Comparison of ENCODE assay signal across 9 cellular contexts in the genomic region with DNA sequence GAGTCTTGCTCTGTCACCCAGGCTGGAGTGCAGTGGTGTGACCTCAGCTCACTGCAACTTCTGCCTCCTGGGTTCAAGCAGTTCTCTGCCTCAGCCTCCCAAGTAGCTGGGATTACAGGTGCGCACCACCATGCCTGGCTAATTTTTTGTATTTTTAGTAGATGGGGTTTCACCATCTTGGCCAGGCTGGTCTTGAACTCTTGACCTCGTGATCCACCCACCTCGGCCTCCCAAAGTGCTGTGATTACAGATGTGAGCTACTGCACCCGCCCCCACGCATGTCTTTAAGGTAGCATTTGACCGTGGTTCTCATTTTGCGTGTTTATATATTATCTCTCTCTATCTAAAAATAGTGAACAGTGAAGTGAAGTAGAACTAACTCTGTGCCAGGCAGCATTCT. TPM values are rescaled to one million over a fixed set of nuclear protein-coding genes. Genes with fewer than 3 reads are reported as not detected.
DNase-seq lines count a peak whose midpoint lies in the region; ATAC-seq lines count a peak whose summit lies in the region.
"Not testable (repeated sequence)": the region's sequence is repeated elsewhere in the genome, so short reads cannot be mapped to it uniquely, and the experiment has no call there.
"Had no signal": no experiment of that assay in that cellular context is flagged by ENCODE, and none has a peak within 500 bp of the region (broad histone marks: within the 10 kb centered on the region; RNA-seq: fewer than 3 reads in every experiment).

No MANE protein-coding gene starts in this region.

- not testable (repeated sequence) for H3K27me3 Mint-ChIP-seq in CD8-positive, alpha-beta memory T cell; T-cell; activated CD4-positive, alpha-beta memory T cell treated with anti-CD3 and anti-CD28 coated beads, Interleukin-2, amount 10 ng/mL, durations not matched to agents 7 days and 5 days; activated naive CD4-positive, alpha-beta T cell treated with anti-CD3 and anti-CD28 coated beads, Interleukin-2, amount 10 ng/mL, durations not matched to agents 7 days and 5 days; central memory CD8-positive, alpha-beta T cell; natural killer cell treated with Interleukin-12 subunit alpha and Interleukin-12 subunit beta and Interleukin-15 and Interleukin-18, amount 100 ng/mL, for 72 hours; stimulated activated naive B cell treated with anti-CD40 and anti-IgM and Interleukin-4, amounts not matched to agents 10 μg/mL and 1 μg/mL and 100 μg/mL, for 72 hours

- H3K4me3 ChIP-seq in CD8-positive, alpha-beta memory T cell (ENCODE audit: low read length), result not testable (repeated sequence)

- H3K36me3 Mint-ChIP-seq in CD8-positive, alpha-beta memory T cell, result peaks cover 4 to 63% (median 12%) of the 10 kb centered on the region in 3 donors
- peaks cover 34% of the 10 kb centered on the region for H3K36me3 Mint-ChIP-seq in T-cell
- peaks cover 64% of the 10 kb centered on the region for H3K36me3 Mint-ChIP-seq in activated CD4-positive, alpha-beta memory T cell treated with anti-CD3 and anti-CD28 coated beads, Interleukin-2, amount 10 ng/mL, durations not matched to agents 7 days and 5 days (ENCODE audit: low read depth)
- peaks cover 49% of the 10 kb centered on the region for H3K36me3 Mint-ChIP-seq in activated naive CD4-positive, alpha-beta T cell treated with anti-CD3 and anti-CD28 coated beads, Interleukin-2, amount 10 ng/mL, durations not matched to agents 7 days and 5 days
- peaks cover 61% of the 10 kb centered on the region for H3K36me3 Mint-ChIP-seq in central memory CD8-positive, alpha-beta T cell (ENCODE audit: insufficient read depth)
- H3K36me3 Mint-ChIP-seq in natural killer cell treated with Interleukin-12 subunit alpha and Interleukin-12 subunit beta and Interleukin-15 and Interleukin-18, amount 100 ng/mL, for 72 hours, result peaks cover 35% of the 10 kb centered on the region
- peaks cover 32 to 48% of the 10 kb centered on the region in 2 donors for H3K36me3 Mint-ChIP-seq in stimulated activated naive B cell treated with anti-CD40 and anti-IgM and Interleukin-4, amounts not matched to agents 10 μg/mL and 1 μg/mL and 100 μg/mL, for 72 hours

- H3K27ac Mint-ChIP-seq in CD8-positive, alpha-beta memory T cell, result peak overlapping the region in 7 of 8 donors; percentile 39 to 98 (median 76)
- peak overlapping the region in 1 of 2 donors; percentile 34 for H3K27ac Mint-ChIP-seq in T-cell
- H3K27ac Mint-ChIP-seq in activated CD4-positive, alpha-beta memory T cell treated with anti-CD3 and anti-CD28 coated beads, Interleukin-2, amount 10 ng/mL, durations not matched to agents 7 days and 5 days, result peak overlapping the region; percentile 67
- H3K27ac Mint-ChIP-seq in activated naive CD4-positive, alpha-beta T cell treated with anti-CD3 and anti-CD28 coated beads, Interleukin-2, amount 10 ng/mL, durations not matched to agents 7 days and 5 days, result peak overlapping the region; percentile 45
- peak overlapping the region; percentile 99 for H3K27ac Mint-ChIP-seq in central memory CD8-positive, alpha-beta T cell (ENCODE audit: low read depth)
- H3K27ac Mint-ChIP-seq in natural killer cell treated with Interleukin-12 subunit alpha and Interleukin-12 subunit beta and Interleukin-15 and Interleukin-18, amount 100 ng/mL, for 72 hours, result peak overlapping the region; percentile 94 to 96
- H3K27ac Mint-ChIP-seq in stimulated activated naive B cell treated with anti-CD40 and anti-IgM and Interleukin-4, amounts not matched to agents 10 μg/mL and 1 μg/mL and 100 μg/mL, for 72 hours, result peak overlapping the region; percentile 81

- POLR2A ChIA-PET in CD8-positive, alpha-beta memory T cell (lab: Charles Lee), result interaction anchor here (0.6 kb wide), 1 partner anchor 557 kb away, joined by 15 read pairs; no protein-coding TSS in a partner anchor
- POLR2A ChIA-PET in T-cell (lab: Charles Lee); activated CD4-positive, alpha-beta memory T cell treated with anti-CD3 and anti-CD28 coated beads, Interleukin-2, amount 10 ng/mL, durations not matched to agents 7 days and 5 days (lab: Charles Lee): not testable (repeated sequence)

- H3K4me1 Mint-ChIP-seq in CD8-positive, alpha-beta memory T cell, result peaks cover 63 to 84% (median 79%) of the 10 kb centered on the region in 3 donors
- peaks cover 65 to 75% (median 69%) of the 10 kb centered on the region in 3 donors for H3K4me1 Mint-ChIP-seq in T-cell
- peaks cover 69% of the 10 kb centered on the region for H3K4me1 Mint-ChIP-seq in activated CD4-positive, alpha-beta memory T cell treated with anti-CD3 and anti-CD28 coated beads, Interleukin-2, amount 10 ng/mL, durations not matched to agents 7 days and 5 days
- peaks cover 68% of the 10 kb centered on the region for H3K4me1 Mint-ChIP-seq in activated naive CD4-positive, alpha-beta T cell treated with anti-CD3 and anti-CD28 coated beads, Interleukin-2, amount 10 ng/mL, durations not matched to agents 7 days and 5 days
- peaks cover 67% of the 10 kb centered on the region for H3K4me1 Mint-ChIP-seq in central memory CD8-positive, alpha-beta T cell
- H3K4me1 Mint-ChIP-seq in natural killer cell treated with Interleukin-12 subunit alpha and Interleukin-12 subunit beta and Interleukin-15 and Interleukin-18, amount 100 ng/mL, for 72 hours (ENCODE audit: low read depth in 2 of 2), result peaks cover 41 to 43% of the 10 kb centered on the region in 2 donors
- H3K4me1 Mint-ChIP-seq in stimulated activated naive B cell treated with anti-CD40 and anti-IgM and Interleukin-4, amounts not matched to agents 10 μg/mL and 1 μg/mL and 100 μg/mL, for 72 hours, result peaks cover 16 to 43% of the 10 kb centered on the region in 2 donors

- not testable (repeated sequence) for H3K27me3 ChIP-seq in CD8-positive, alpha-beta memory T cell (ENCODE audit: insufficient read depth, low read length, poor library complexity, severe bottlenecking)

- peaks cover 31% of the 10 kb centered on the region for H3K36me3 ChIP-seq in CD8-positive, alpha-beta memory T cell (ENCODE audit: insufficient read depth, low read length)

- H3K9me3 Mint-ChIP-seq in CD8-positive, alpha-beta memory T cell; T-cell; activated CD4-positive, alpha-beta memory T cell treated with anti-CD3 and anti-CD28 coated beads, Interleukin-2, amount 10 ng/mL, durations not matched to agents 7 days and 5 days; activated naive CD4-positive, alpha-beta T cell treated with anti-CD3 and anti-CD28 coated beads, Interleukin-2, amount 10 ng/mL, durations not matched to agents 7 days and 5 days; central memory CD8-positive, alpha-beta T cell; natural killer cell treated with Interleukin-12 subunit alpha and Interleukin-12 subunit beta and Interleukin-15 and Interleukin-18, amount 100 ng/mL, for 72 hours; stimulated activated naive B cell treated with anti-CD40 and anti-IgM and Interleukin-4, amounts not matched to agents 10 μg/mL and 1 μg/mL and 100 μg/mL, for 72 hours: not testable (repeated sequence)

- H3K27ac ChIP-seq in CD8-positive, alpha-beta memory T cell (ENCODE audit: low read depth, low read length), result not testable (repeated sequence)

- H3K4me1 ChIP-seq in CD8-positive, alpha-beta memory T cell (ENCODE audit: insufficient read depth, low read length), result peaks cover 50% of the 10 kb centered on the region

- DNase-seq in CD8-positive, alpha-beta memory T cell; T-cell; activated CD4-positive, alpha-beta memory T cell treated with anti-CD3 and anti-CD28 coated beads, Interleukin-2, amount 10 ng/mL, durations not matched to agents 7 days and 5 days; activated naive CD4-positive, alpha-beta T cell treated with anti-CD3 and anti-CD28 coated beads, Interleukin-2, amount 10 ng/mL, durations not matched to agents 7 days and 5 days; central memory CD8-positive, alpha-beta T cell (ENCODE audit: low spot score in 2 of 2); natural killer cell treated with Interleukin-12 subunit alpha and Interleukin-12 subunit beta and Interleukin-15 and Interleukin-18, amount 100 ng/mL, for 72 hours (ENCODE audit: low spot score); stimulated activated naive B cell treated with anti-CD40 and anti-IgM and Interleukin-4, amounts not matched to agents 10 μg/mL and 1 μg/mL and 100 μg/mL, for 72 hours: not testable (repeated sequence)

- ATAC-seq in T-cell (replicated peaks in 1 of 4); central memory CD8-positive, alpha-beta T cell (replicated peaks; ENCODE audit: extremely low read depth, poor library complexity, severe bottlenecking); natural killer cell treated with Interleukin-12 subunit alpha and Interleukin-12 subunit beta and Interleukin-15 and Interleukin-18, amount 100 ng/mL, for 72 hours; stimulated activated naive B cell treated with anti-CD40 and anti-IgM and Interleukin-4, amounts not matched to agents 10 μg/mL and 1 μg/mL and 100 μg/mL, for 72 hours (replicated peaks): not testable (repeated sequence)

- CTCF ChIA-PET in CD8-positive, alpha-beta memory T cell (lab: Charles Lee); T-cell (lab: Charles Lee): not testable (repeated sequence)
- CTCF ChIA-PET in activated CD4-positive, alpha-beta memory T cell treated with anti-CD3 and anti-CD28 coated beads, Interleukin-2, amount 10 ng/mL, durations not matched to agents 7 days and 5 days (lab: Charles Lee), result interaction anchor here (1.6 kb wide), 1 partner anchor 11 kb away, joined by 6 read pairs; no protein-coding TSS in a partner anchor
- CTCF ChIA-PET in activated naive CD4-positive, alpha-beta T cell treated with anti-CD3 and anti-CD28 coated beads, Interleukin-2, amount 10 ng/mL, durations not matched to agents 7 days and 5 days (lab: Charles Lee), result interaction anchor here (1.2 to 1.9 kb wide), 3 partner anchors 11 to 53 kb away, joined by 3 to 6 read pairs (median 5); no protein-coding TSS in a partner anchor

- not testable (repeated sequence) for H3K9me3 ChIP-seq in CD8-positive, alpha-beta memory T cell (ENCODE audit: low read length)

- H3K4me3 Mint-ChIP-seq in CD8-positive, alpha-beta memory T cell, result peak overlapping the region; percentile 11 to 99 (median 73)
- peak overlapping the region in 2 of 3 donors; percentile 53 to 93 for H3K4me3 Mint-ChIP-seq in T-cell
- peak overlapping the region; percentile 39 for H3K4me3 Mint-ChIP-seq in activated CD4-positive, alpha-beta memory T cell treated with anti-CD3 and anti-CD28 coated beads, Interleukin-2, amount 10 ng/mL, durations not matched to agents 7 days and 5 days
- peak overlapping the region; percentile 97 for H3K4me3 Mint-ChIP-seq in activated naive CD4-positive, alpha-beta T cell treated with anti-CD3 and anti-CD28 coated beads, Interleukin-2, amount 10 ng/mL, durations not matched to agents 7 days and 5 days
- peak overlapping the region; percentile 93 for H3K4me3 Mint-ChIP-seq in central memory CD8-positive, alpha-beta T cell
- H3K4me3 Mint-ChIP-seq in natural killer cell treated with Interleukin-12 subunit alpha and Interleukin-12 subunit beta and Interleukin-15 and Interleukin-18, amount 100 ng/mL, for 72 hours, result peak overlapping the region; percentile 99
- H3K4me3 Mint-ChIP-seq in stimulated activated naive B cell treated with anti-CD40 and anti-IgM and Interleukin-4, amounts not matched to agents 10 μg/mL and 1 μg/mL and 100 μg/mL, for 72 hours, result peak overlapping the region; percentile 70 to 71

RNA-seq across cellular contexts. Expression of a gene that starts 2.3 kb away (rescaled TPM):
- total RNA-seq in CD8-positive, alpha-beta memory T cell, result 100 to 1,000 TPM; 583 to 628 TPM
- polyA plus RNA-seq in CD8-positive, alpha-beta memory T cell, result 396 TPM
- 100 to 1,000 TPM; 103 to 125 (median 116) TPM for total RNA-seq in T-cell
- total RNA-seq in activated CD4-positive, alpha-beta memory T cell treated with anti-CD3 and anti-CD28 coated beads, Interleukin-2, amount 10 ng/mL, durations not matched to agents 7 days and 5 days, result 100 to 1,000 TPM; 261 to 275 TPM
- 100 to 1,000 TPM; 417 to 446 TPM for total RNA-seq in natural killer cell treated with Interleukin-12 subunit alpha and Interleukin-12 subunit beta and Interleukin-15 and Interleukin-18, amount 100 ng/mL, for 72 hours

RNA-seq across cellular contexts. Expression of a gene that starts 23.2 kb away (rescaled TPM):
- 100 to 1,000 TPM; 273 to 279 TPM for total RNA-seq in CD8-positive, alpha-beta memory T cell
- 14.4 TPM for polyA plus RNA-seq in CD8-positive, alpha-beta memory T cell
- 1 to 10 TPM in 1 of 5 donors, under 1 TPM in 4; 0.59 to 4.3 (median 0.88) TPM for total RNA-seq in T-cell
- 1 to 10 TPM; 8.0 TPM for total RNA-seq in activated CD4-positive, alpha-beta memory T cell treated with anti-CD3 and anti-CD28 coated beads, Interleukin-2, amount 10 ng/mL, durations not matched to agents 7 days and 5 days
- 100 to 1,000 TPM; 126 to 462 TPM for total RNA-seq in natural killer cell treated with Interleukin-12 subunit alpha and Interleukin-12 subunit beta and Interleukin-15 and Interleukin-18, amount 100 ng/mL, for 72 hours
- total RNA-seq: fibroblast of lung, uterus had no signal

Comparison
In these comparisons a context has a peak if more than half of its experiments do, and no peak if none do; other contexts are left out.
1. H3K4me3 Mint-ChIP-seq: peak in every context shown above with its lines; median percentile 99 in natural killer cell treated with Interleukin-12 subunit alpha and Interleukin-12 subunit beta and Interleukin-15 and Interleukin-18, amount 100 ng/mL, for 72 hours; 97 in activated naive CD4-positive, alpha-beta T cell treated with anti-CD3 and anti-CD28 coated beads, Interleukin-2, amount 10 ng/mL, durations not matched to agents 7 days and 5 days; 93 in central memory CD8-positive, alpha-beta T cell; 73 in CD8-positive, alpha-beta memory T cell; 73 in T-cell; 70 in stimulated activated naive B cell treated with anti-CD40 and anti-IgM and Interleukin-4, amounts not matched to agents 10 μg/mL and 1 μg/mL and 100 μg/mL, for 72 hours; 39 in activated CD4-positive, alpha-beta memory T cell treated with anti-CD3 and anti-CD28 coated beads, Interleukin-2, amount 10 ng/mL, durations not matched to agents 7 days and 5 days.
2. RNA of a gene that starts 23.2 kb away (total RNA-seq): 126 to 462 TPM in natural killer cell treated with Interleukin-12 subunit alpha and Interleukin-12 subunit beta and Interleukin-15 and Interleukin-18, amount 100 ng/mL, for 72 hours and 273 to 279 TPM in CD8-positive, alpha-beta memory T cell; 8.0 TPM in activated CD4-positive, alpha-beta memory T cell treated with anti-CD3 and anti-CD28 coated beads, Interleukin-2, amount 10 ng/mL, durations not matched to agents 7 days and 5 days and 0.59 to 4.3 TPM in T-cell; every median in the first group is over 10 times any median in the second.